Comparison of ENCODE assay signal across 22 cellular contexts in genomic region chr12:128133321-128134050, GRCh38.
DNase-seq lines count a peak whose midpoint lies in the region; ATAC-seq and TF ChIP-seq lines count a peak whose summit lies in the region.
"Had no signal": no experiment of that assay in that cellular context is flagged by ENCODE, and none has a peak within 500 bp of the region (broad histone marks: within the 10 kb centered on the region; RNA-seq: fewer than 3 reads in every experiment).

No MANE protein-coding gene starts in this region.

- no peak overlapping the region for H3K4me3 Mint-ChIP-seq in stimulated activated memory B cell treated with anti-CD40 and anti-IgM and Interleukin-4, amounts not matched to agents 10 μg/mL and 1 μg/mL and 100 μg/mL, for 72 hours
- H3K4me3 Mint-ChIP-seq: B cell, GM23338, H9, HFFc6, IgD-negative memory B cell, T-cell had no signal

- no peak overlapping the region for H3K4me3 ChIP-seq in dorsolateral prefrontal cortex
- H3K4me3 ChIP-seq: GM23338, SJCRH30 had no signal

- H3K27me3 ChIP-seq in dorsolateral prefrontal cortex: peaks cover 0 to 2% (median 0%) of the 10 kb centered on the region in 45 donors
- H3K27me3 ChIP-seq: SJCRH30 had no signal

- H3K4me1 Mint-ChIP-seq in stimulated activated memory B cell treated with anti-CD40 and anti-IgM and Interleukin-4, amounts not matched to agents 10 μg/mL and 1 μg/mL and 100 μg/mL, for 72 hours: peaks cover 14% of the 10 kb centered on the region
- H3K4me1 Mint-ChIP-seq: GM23338, T-cell had no signal

- intact Hi-C loops in dorsolateral prefrontal cortex (cut with DNase I): no loop called here

- no peak overlapping the region for H3K27ac Mint-ChIP-seq in stimulated activated memory B cell treated with anti-CD40 and anti-IgM and Interleukin-4, amounts not matched to agents 10 μg/mL and 1 μg/mL and 100 μg/mL, for 72 hours
- H3K27ac Mint-ChIP-seq: B cell, GM23338, H9, HFFc6, IgD-negative memory B cell, T-cell had no signal

- H3K27ac ChIP-seq in dorsolateral prefrontal cortex: no peak overlapping the region
- H3K27ac ChIP-seq: 22Rv1, HL-60, KMS-11, SJCRH30 had no signal

- H3K9me3 Mint-ChIP-seq in stimulated activated memory B cell treated with anti-CD40 and anti-IgM and Interleukin-4, amounts not matched to agents 10 μg/mL and 1 μg/mL and 100 μg/mL, for 72 hours: peaks cover 3% of the 10 kb centered on the region

- H3K36me3 Mint-ChIP-seq in stimulated activated memory B cell treated with anti-CD40 and anti-IgM and Interleukin-4, amounts not matched to agents 10 μg/mL and 1 μg/mL and 100 μg/mL, for 72 hours: no peaks in the 10 kb centered on the region
- H3K36me3 Mint-ChIP-seq: IgD-negative memory B cell, T-cell had no signal

- ATAC-seq in stimulated activated memory B cell treated with anti-CD40 and anti-IgM and Interleukin-4, amounts not matched to agents 10 μg/mL and 1 μg/mL and 100 μg/mL, for 72 hours: peak; percentile 25
- ATAC-seq in GM21367 (IDR thresholded peaks at IDR 0.05; ENCODE audit: unreplicated experiment): no peak
- ATAC-seq: GM23338, T-cell had no signal

- DNase-seq in NCI-H2029 treated with DMSO at 0.1 percent for 48 hours (lab: John Stamatoyannopoulos, UW) (peak; percentile 52), NCI-H2029 (lab: John Stamatoyannopoulos, UW) (no peak), NCI-H1092 (lab: John Stamatoyannopoulos, UW) (peak; percentile 65), NCI-H526 (lab: John Stamatoyannopoulos, UW) (peak; percentile 54 to 85), SKM-1 (lab: John Stamatoyannopoulos, UW; ENCODE audit: unreplicated experiment) (no peak), dorsolateral prefrontal cortex (no peak)
- DNase-seq: H9, HFFc6, NCI-H1105, NCI-H1436 treated with DMSO at 0.1 percent for 48 hours, NCI-H2081, NCI-H446, SJCRH30, T-cell had no signal

- TF ChIP-seq CTCF in dorsolateral prefrontal cortex (IDR thresholded peaks at IDR 0.05 in 54 of 56, conservative IDR thresholded peaks at IDR 0.05 in 2 of 56; ENCODE audit: low read depth in 1 of 56, partially characterized antibody in 56 of 56): no peak

- peaks cover 4% of the 10 kb centered on the region for H3K27me3 Mint-ChIP-seq in stimulated activated memory B cell treated with anti-CD40 and anti-IgM and Interleukin-4, amounts not matched to agents 10 μg/mL and 1 μg/mL and 100 μg/mL, for 72 hours
- H3K27me3 Mint-ChIP-seq: B cell, T-cell had no signal

Comparison
In these comparisons a context has a peak if more than half of its experiments do, and no peak if none do; other contexts are left out.
1. DNase-seq: peak in NCI-H2029 treated with DMSO at 0.1 percent for 48 hours (single experiment), NCI-H1092 (single experiment) and NCI-H526 (2 of 2); none in NCI-H2029 (single experiment), SKM-1 (single experiment) and dorsolateral prefrontal cortex (0 of 10).